ENCODE assay signal across 26 cellular contexts in the genomic region with DNA sequence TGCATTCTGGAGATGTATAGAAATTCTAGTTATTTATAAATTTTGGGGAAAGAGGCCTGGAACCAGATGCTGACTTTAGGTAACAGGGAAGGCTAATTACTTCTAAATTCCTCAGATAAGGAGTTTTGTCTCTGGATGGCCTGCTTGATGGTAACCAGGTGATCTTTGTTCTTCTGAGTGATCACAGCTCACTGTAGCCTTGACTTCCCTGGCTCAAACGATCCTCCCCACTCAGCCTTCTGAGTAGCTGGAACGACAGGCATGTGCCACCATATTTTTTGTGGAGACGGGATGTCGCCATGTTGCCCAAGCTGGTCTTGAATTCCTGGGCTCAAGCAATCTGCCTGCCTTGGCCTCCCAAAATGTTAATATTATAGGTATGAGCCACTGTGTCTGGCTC.
"Had no signal": no experiment of that assay in that cellular context is flagged by ENCODE, and none has a peak within 500 bp of the region (broad histone marks: within the 10 kb centered on the region; RNA-seq: fewer than 3 reads in every experiment).

No MANE protein-coding gene starts in this region.

- H3K4me1 ChIP-seq: foreskin keratinocyte, gastroesophageal sphincter, heart left ventricle, left lung, parathyroid adenoma, right lobe of liver, suprapubic skin, transverse colon had no signal

- H3K27ac ChIP-seq: dorsolateral prefrontal cortex, epithelial cell of prostate, foreskin keratinocyte, gastroesophageal sphincter, heart left ventricle, hepatocyte, left lung, neural progenitor cell, parathyroid adenoma, right lobe of liver, suprapubic skin, transverse colon had no signal

- H3K9me3 Mint-ChIP-seq: naive thymus-derived CD4-positive, alpha-beta T cell; stimulated activated naive CD8-positive, alpha-beta T cell treated with anti-CD3 and anti-CD28 coated beads, Interleukin-15, amount 100 ng/mL, for 72 hours had no signal

- H2AFZ ChIP-seq: hepatocyte, neural progenitor cell had no signal

- H3K4me1 Mint-ChIP-seq: naive thymus-derived CD4-positive, alpha-beta T cell; nephron; stimulated activated naive CD8-positive, alpha-beta T cell treated with anti-CD3 and anti-CD28 coated beads, Interleukin-15, amount 100 ng/mL, for 72 hours had no signal

- H3K79me2 ChIP-seq: hepatocyte, parathyroid adenoma had no signal

- H3K9me3 ChIP-seq: left lung, right lobe of liver, suprapubic skin, transverse colon had no signal

- H3K36me3 Mint-ChIP-seq: naive thymus-derived CD4-positive, alpha-beta T cell; neural progenitor cell had no signal

- H3K36me3 ChIP-seq: gastroesophageal sphincter, heart left ventricle, left lung, neural progenitor cell, right lobe of liver, suprapubic skin, transverse colon had no signal

- H3K27me3 Mint-ChIP-seq: progenitor cell of endocrine pancreas; stimulated activated naive CD8-positive, alpha-beta T cell treated with anti-CD3 and anti-CD28 coated beads, Interleukin-15, amount 100 ng/mL, for 72 hours had no signal

- H3K9ac ChIP-seq: neural progenitor cell, parathyroid adenoma had no signal

- DNase-seq: cortex of kidney; dorsolateral prefrontal cortex; effector CD4-positive, alpha-beta T cell; foreskin keratinocyte; heart left ventricle; left cardiac atrium; left lung; mesenchymal stem cell; midbrain; naive thymus-derived CD4-positive, alpha-beta T cell; right lobe of liver; small intestine; stimulated activated CD4-positive, alpha-beta T cell treated with anti-CD3 and anti-CD28 coated beads, Interleukin-15, amount 100 ng/mL, for 24 hours; stimulated activated CD4-positive, alpha-beta T cell treated with anti-CD3 and anti-CD28 coated beads, Interleukin-2, amount 100 ng/mL, for 48 hours; stimulated activated naive CD4-positive, alpha-beta T cell; stimulated activated naive CD8-positive, alpha-beta T cell treated with anti-CD3 and anti-CD28 coated beads, Interleukin-15, amount 100 ng/mL, for 72 hours; transverse colon had no signal

- H3K4me2 ChIP-seq: hepatocyte, neural progenitor cell had no signal

- H3K27me3 ChIP-seq: dorsolateral prefrontal cortex, foreskin keratinocyte, gastroesophageal sphincter, heart left ventricle, hepatocyte, left lung, neural progenitor cell, right lobe of liver, suprapubic skin, transverse colon had no signal

- H3K4me3 Mint-ChIP-seq: naive thymus-derived CD4-positive, alpha-beta T cell; nephron; neural progenitor cell; stimulated activated naive CD8-positive, alpha-beta T cell treated with anti-CD3 and anti-CD28 coated beads, Interleukin-15, amount 100 ng/mL, for 72 hours had no signal

- ATAC-seq: esophagus mucosa; foreskin keratinocyte; gastroesophageal sphincter; heart left ventricle; left cardiac atrium; left lung; naive thymus-derived CD4-positive, alpha-beta T cell; right lobe of liver; stimulated activated naive CD8-positive, alpha-beta T cell treated with anti-CD3 and anti-CD28 coated beads, Interleukin-15, amount 100 ng/mL, for 72 hours had no signal

- H3K4me3 ChIP-seq: dorsolateral prefrontal cortex, gastroesophageal sphincter, heart left ventricle, hepatocyte, left lung, neural progenitor cell, right lobe of liver, suprapubic skin, transverse colon had no signal

- H3K27ac Mint-ChIP-seq: naive thymus-derived CD4-positive, alpha-beta T cell; nephron; neural progenitor cell; progenitor cell of endocrine pancreas; stimulated activated naive CD8-positive, alpha-beta T cell treated with anti-CD3 and anti-CD28 coated beads, Interleukin-15, amount 100 ng/mL, for 72 hours had no signal
